12 cellular contexts compared by ENCODE assay signal in the genomic region with DNA sequence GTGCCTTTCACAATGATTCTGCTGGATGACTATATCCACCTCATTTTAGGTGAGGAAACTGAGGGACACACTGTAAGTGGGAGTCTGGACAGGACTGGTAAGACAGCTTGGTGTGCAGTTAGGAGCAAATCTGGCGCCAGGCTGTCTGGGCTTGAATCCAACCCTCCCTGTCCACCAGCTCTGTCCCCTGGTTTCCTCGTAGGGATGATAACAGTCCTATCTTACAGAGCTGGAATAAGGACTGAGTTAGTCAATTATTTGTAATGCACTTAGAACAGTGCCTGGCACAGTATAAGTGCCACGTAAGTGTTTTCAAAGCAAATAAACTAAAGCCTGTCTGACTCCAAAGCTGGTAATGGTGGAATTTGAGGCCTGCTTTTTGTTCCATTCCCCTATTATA.
DNase-seq lines count a peak whose midpoint lies in the region; ATAC-seq, FAIRE-seq and TF ChIP-seq lines count a peak whose summit lies in the region.
"Had no signal": no experiment of that assay in that cellular context is flagged by ENCODE, and none has a peak within 500 bp of the region (broad histone marks: within the 10 kb centered on the region; RNA-seq: fewer than 3 reads in every experiment).

No MANE protein-coding gene starts in this region.

- DNase-seq in A549 (ENCODE audit: low read depth in 1 of 2, low spot score in 1 of 2) (peak in 1 of 2 experiments; percentile 55), LNCaP clone FGC (ENCODE audit: low read depth) (peak; percentile 91), caudate nucleus (lab: John Stamatoyannopoulos, UW) (peak in 1 of 61 donors; percentile 63), mesenchymal stem cell (peak; percentile 24), brain microvascular endothelial cell (no peak)
- DNase-seq: activated CD4-positive, alpha-beta T cell treated with anti-CD3 and anti-CD28 coated beads, Interleukin-2, amount 50 U/mL, for 48 hours; AML-193; NCI-H2171 treated with DMSO at 0.1 percent for 48 hours; T-cell had no signal

- CTCF ChIA-PET in A549 (lab: Yijun Ruan, JAX) = interaction anchor here (0.7 to 2.1 kb wide), 9 partner anchors 9 to 303 kb away, joined by 3 to 9 read pairs (median 4); a partner anchor contains a TSS

- no peaks in the 10 kb centered on the region for H3K36me3 ChIP-seq in mesenchymal stem cell (ENCODE audit: control insufficient read depth in 1 of 2, insufficient read depth in 2 of 2, low read depth in 1 of 2, low read length in 2 of 2)
- no peaks in the 10 kb centered on the region for H3K36me3 ChIP-seq in brain microvascular endothelial cell (replicated peaks)

- TF ChIP-seq EP300 in A549 (IDR thresholded peaks at IDR 0.05) = no peak

- H2BK12ac ChIP-seq in mesenchymal stem cell (ENCODE audit: low read length in 2 of 2) = no peak overlapping the region

- peak overlapping the region; percentile 85; the same call in 2 of the 3 replicates for H3K4me3 ChIP-seq in A549
- peak overlapping the region; percentile 89; the same call in 1 of the 2 replicates for H3K4me3 ChIP-seq in LNCaP clone FGC (ENCODE audit: low read depth, low read length)
- no peak overlapping the region for H3K4me3 ChIP-seq in mesenchymal stem cell (ENCODE audit: insufficient read depth in 1 of 2, low read depth in 1 of 2, low read length in 2 of 2)
- no peak overlapping the region for H3K4me3 ChIP-seq in brain microvascular endothelial cell (ENCODE audit: low read depth, low read length)

- no peaks in the 10 kb centered on the region for H3K79me1 ChIP-seq in mesenchymal stem cell (replicated peaks; ENCODE audit: low read length, poor library complexity, severe bottlenecking)

- WGBS in A549 (ENCODE audit: missing lambda C conversion rate) = 10% methylated on average over 3 of the region's 3 CpGs
- 100% methylated on average over 1 of the region's 3 CpGs for WGBS in mesenchymal stem cell

- no peak for TF ChIP-seq POLR2A in A549 (IDR thresholded peaks at IDR 0.05; ENCODE audit: low read length)

- H3K4me1 ChIP-seq in A549 (peaks cover 25% of the 10 kb centered on the region; the same call in 2 of the 3 replicates), mesenchymal stem cell (ENCODE audit: control insufficient read depth, insufficient read depth, low read depth, low read length) (peaks cover 15% of the 10 kb centered on the region)

- no peak overlapping the region for H3K9ac ChIP-seq in mesenchymal stem cell (ENCODE audit: low read length)

- POLR2A ChIA-PET in A549 (lab: Yijun Ruan, JAX) = interaction anchor here (0.6 to 1.9 kb wide), 5 partner anchors 11 to 278 kb away, joined by 3 to 9 read pairs (median 4); a partner anchor contains a TSS

- no peak; a peak in 1 of 5 replicates for TF ChIP-seq RAD21 in A549 (conservative IDR thresholded peaks at IDR 0.05 in 1 of 2, IDR thresholded peaks at IDR 0.05 in 1 of 2)

- TF ChIP-seq CTCF in A549 (IDR thresholded peaks at IDR 0.05) (no peak), LNCaP clone FGC (IDR thresholded peaks at IDR 0.05; ENCODE audit: control insufficient read depth, extremely low read depth, insufficient read depth) (no peak), brain microvascular endothelial cell (IDR thresholded peaks at IDR 0.05; ENCODE audit: low read depth, low read length, missing control alignments) (no peak)

- no peak overlapping the region for H2AK5ac ChIP-seq in mesenchymal stem cell (ENCODE audit: low read length, severe bottlenecking)

- H3K27ac ChIP-seq in A549 (peak overlapping the region; percentile 96 to 99), caudate nucleus (ENCODE audit: low read depth, low read length) (peak overlapping the region; percentile 16), mesenchymal stem cell (ENCODE audit: low read length, poor library complexity, severe bottlenecking) (no peak overlapping the region), brain microvascular endothelial cell (no peak overlapping the region)

- H3K4me2 ChIP-seq in A549 = peak overlapping the region; percentile 94
- no peak overlapping the region for H3K4me2 ChIP-seq in mesenchymal stem cell (ENCODE audit: low read length, poor library complexity, severe bottlenecking)

- in situ Hi-C loops in brain microvascular endothelial cell (cut with HindIII; ENCODE audit: low pct_ligation_motif_present, low sequenced_read_pairs) = no loop called here

- no peak overlapping the region for H2BK15ac ChIP-seq in mesenchymal stem cell (ENCODE audit: low read depth, poor library complexity, severe bottlenecking)

- no peak overlapping the region for H4K91ac ChIP-seq in mesenchymal stem cell (ENCODE audit: low read length)

- ATAC-seq in A549 = peak; percentile 5 to 62; a peak in 3 of 6 replicates
- ATAC-seq in HG03039 (IDR thresholded peaks at IDR 0.05; ENCODE audit: unreplicated experiment) = no peak
- no peak for ATAC-seq in GM21367 (IDR thresholded peaks at IDR 0.05; ENCODE audit: unreplicated experiment)
- no peak for ATAC-seq in GM21576 (IDR thresholded peaks at IDR 0.05; ENCODE audit: unreplicated experiment)
- ATAC-seq: T-cell had no signal

- no peak overlapping the region for H2AFZ ChIP-seq in mesenchymal stem cell (ENCODE audit: low read depth, low read length)

- H3K27me3 ChIP-seq in mesenchymal stem cell (ENCODE audit: control insufficient read depth in 1 of 2, insufficient read depth in 1 of 2, low read length in 2 of 2) (peaks cover 13 to 39% of the 10 kb centered on the region in 2 experiments), brain microvascular endothelial cell (replicated peaks) (peaks cover 29% of the 10 kb centered on the region)

- no peak overlapping the region for H2BK120ac ChIP-seq in mesenchymal stem cell (ENCODE audit: low read depth, low read length)

- no peak for FAIRE-seq in A549 (lab: Jason Lieb, UNC)

- no peak overlapping the region for H3K23ac ChIP-seq in mesenchymal stem cell (ENCODE audit: low read length in 2 of 2)

- H3K14ac ChIP-seq in mesenchymal stem cell (ENCODE audit: low read length in 2 of 2) = no peak overlapping the region

- no peak overlapping the region for H3K18ac ChIP-seq in mesenchymal stem cell (ENCODE audit: low read depth in 1 of 2, low read length in 2 of 2)

- no peak overlapping the region for H2BK5ac ChIP-seq in mesenchymal stem cell (ENCODE audit: low read depth, low read length, poor library complexity, severe bottlenecking)

- no peak overlapping the region for H4K8ac ChIP-seq in mesenchymal stem cell (ENCODE audit: low read length)

- H3K4ac ChIP-seq in mesenchymal stem cell (ENCODE audit: low read depth in 1 of 2, low read length in 2 of 2) = no peak overlapping the region

- H3K9me3 ChIP-seq in A549 (no peaks in the 10 kb centered on the region), mesenchymal stem cell (ENCODE audit: control insufficient read depth, low read length) (no peaks in the 10 kb centered on the region)

TF ChIP-seq in A549, 52 proteins besides CTCF, POLR2A, EP300 and RAD21:
- TF ChIP-seq ZC3H11A (IDR thresholded peaks at IDR 0.05) = no peak
- TF ChIP-seq, protein P1, sequence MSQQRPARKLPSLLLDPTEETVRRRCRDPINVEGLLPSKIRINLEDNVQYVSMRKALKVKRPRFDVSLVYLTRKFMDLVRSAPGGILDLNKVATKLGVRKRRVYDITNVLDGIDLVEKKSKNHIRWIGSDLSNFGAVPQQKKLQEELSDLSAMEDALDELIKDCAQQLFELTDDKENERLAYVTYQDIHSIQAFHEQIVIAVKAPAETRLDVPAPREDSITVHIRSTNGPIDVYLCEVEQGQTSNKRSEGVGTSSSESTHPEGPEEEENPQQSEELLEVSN (IDR thresholded peaks at IDR 0.05; ENCODE audit: borderline replicate concordance, low read depth) = no peak
- TF ChIP-seq ESRRA (IDR thresholded peaks at IDR 0.05; ENCODE audit: borderline replicate concordance, low read length) = no peak
- TF ChIP-seq MAFK (IDR thresholded peaks at IDR 0.05; ENCODE audit: partially characterized antibody) = peak; percentile 78
- peak; percentile 46 for TF ChIP-seq GATA3 (IDR thresholded peaks at IDR 0.05; ENCODE audit: borderline replicate concordance)
- no peak for TF ChIP-seq MAZ (IDR thresholded peaks at IDR 0.05; ENCODE audit: borderline replicate concordance, low read depth, low read length)
- TF ChIP-seq, protein P2, sequence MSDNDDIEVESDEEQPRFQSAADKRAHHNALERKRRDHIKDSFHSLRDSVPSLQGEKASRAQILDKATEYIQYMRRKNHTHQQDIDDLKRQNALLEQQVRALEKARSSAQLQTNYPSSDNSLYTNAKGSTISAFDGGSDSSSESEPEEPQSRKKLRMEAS (IDR thresholded peaks at IDR 0.05) = peak; percentile 13; the same call in 1 of the 2 replicates
- no peak for TF ChIP-seq MYC (IDR thresholded peaks at IDR 0.05; ENCODE audit: borderline replicate concordance, low read length)
- no peak for TF ChIP-seq TFCP2L1 (CRISPR knock-in tag; IDR thresholded peaks at IDR 0.05)

Comparison
In these comparisons a context has a peak if more than half of its experiments do, and no peak if none do; other contexts are left out.
1. ATAC-seq: peak in A549 (2 of 2); none in HG03039 (single experiment), GM21367 (single experiment) and GM21576 (single experiment).
2. H3K27ac ChIP-seq: peak in A549 (2 of 2) and caudate nucleus (single experiment); none in mesenchymal stem cell (single experiment) and brain microvascular endothelial cell (single experiment).
3. H3K4me3 ChIP-seq: peak in A549 (single experiment) and LNCaP clone FGC (single experiment); none in mesenchymal stem cell (0 of 2) and brain microvascular endothelial cell (single experiment).